Comparison of ENCODE assay signal across 1 cellular context in genomic region chr1:244160455-244161020, GRCh38.
TF ChIP-seq lines count a peak whose summit lies in the region.

No MANE protein-coding gene starts in this region.

TF ChIP-seq in IMR-90, 13 proteins besides CTCF, POLR2A, EP300 and RAD21:
- TF ChIP-seq MAZ (IDR thresholded peaks at IDR 0.05; ENCODE audit: borderline replicate concordance, low read depth, low read length) (no peak), MAFK (IDR thresholded peaks at IDR 0.05; ENCODE audit: low read depth, low read length) (no peak), BHLHE40 (IDR thresholded peaks at IDR 0.05; ENCODE audit: low read depth, low read length) (no peak), ELK1 (IDR thresholded peaks at IDR 0.05; ENCODE audit: borderline replicate concordance, low read depth, low read length) (no peak), RFX5 (IDR thresholded peaks at IDR 0.05; ENCODE audit: low read depth, low read length) (no peak), CEBPB (IDR thresholded peaks at IDR 0.05; ENCODE audit: low read depth, low read length) (no peak), USF2 (IDR thresholded peaks at IDR 0.05; ENCODE audit: low read depth, low read length) (no peak), CHD1 (IDR thresholded peaks at IDR 0.05; ENCODE audit: low read depth, low read length) (no peak), NFE2L2 (IDR thresholded peaks at IDR 0.05; ENCODE audit: low read depth, low read length) (no peak), RCOR1 (IDR thresholded peaks at IDR 0.05; ENCODE audit: insufficient replicate concordance, low read length) (no peak), SMC3 (IDR thresholded peaks at IDR 0.05; ENCODE audit: low read depth, low read length) (no peak)
TF ChIP-seq in IMR-90: peak in this region for 0.
